In genomic region chr12:50370672-50371071, GRCh38 we compare ENCODE assay signal across 17 cellular contexts. TPM values are rescaled to one million over a fixed set of nuclear protein-coding genes. Genes with fewer than 3 reads are reported as not detected.
"Had no signal": no experiment of that assay in that cellular context is flagged by ENCODE, and none has a peak within 500 bp of the region (broad histone marks: within the 10 kb centered on the region; RNA-seq: fewer than 3 reads in every experiment).

No MANE protein-coding gene starts in this region.

RNA-seq across cellular contexts. Expression of gene FAM186A, which starts 25.7 kb away (rescaled TPM):
- total RNA-seq: activated B cell treated with CpG ODN at 0.5 μM for 24 hours; activated CD4-positive, alpha-beta memory T cell treated with anti-CD3 and anti-CD28 coated beads for 36 hours; activated CD4-positive, alpha-beta T cell treated with anti-CD3 and anti-CD28 coated beads, Interleukin-2, amount 10 ng/mL, durations not matched to agents 24 days and 14 days; activated CD8-positive, alpha-beta memory T cell treated with anti-CD3 and anti-CD28 coated beads for 36 hours; activated CD8-positive, alpha-beta T cell treated with anti-CD3 and anti-CD28 coated beads for 36 hours; activated naive CD4-positive, alpha-beta T cell treated with anti-CD3 and anti-CD28 coated beads for 36 hours; activated naive CD8-positive, alpha-beta T cell treated with anti-CD3 and anti-CD28 coated beads for 36 hours; activated T-cell treated with anti-CD3 and anti-CD28 coated beads, Interleukin-2, amount 50 U/mL, for 4 hours; activated T-cell treated with anti-CD3 and anti-CD28 coated beads, Interleukin-2, amount 50 U/mL, for 72 hours; activated T-helper 1 cell treated with anti-CD3 and anti-CD28 coated beads, Interleukin-12 subunit alpha, Interleukin-12 subunit beta, Interleukin-2, Interleukin-4 antibody, amounts not matched to agents 30 ng/mL and 10 ng/mL and 1 ng/mL, durations not matched to agents 14 hours and 24 hours and 36 hours; activated T-helper 17 cell treated with anti-CD3 and anti-CD28 coated beads, Interleukin-2, amount 50 U/mL, for 72 hours; adrenal gland; aorta; astrocyte; body of pancreas; breast epithelium; cardiac septum had no signal
